17 cellular contexts compared by ENCODE assay signal in the genomic region with DNA sequence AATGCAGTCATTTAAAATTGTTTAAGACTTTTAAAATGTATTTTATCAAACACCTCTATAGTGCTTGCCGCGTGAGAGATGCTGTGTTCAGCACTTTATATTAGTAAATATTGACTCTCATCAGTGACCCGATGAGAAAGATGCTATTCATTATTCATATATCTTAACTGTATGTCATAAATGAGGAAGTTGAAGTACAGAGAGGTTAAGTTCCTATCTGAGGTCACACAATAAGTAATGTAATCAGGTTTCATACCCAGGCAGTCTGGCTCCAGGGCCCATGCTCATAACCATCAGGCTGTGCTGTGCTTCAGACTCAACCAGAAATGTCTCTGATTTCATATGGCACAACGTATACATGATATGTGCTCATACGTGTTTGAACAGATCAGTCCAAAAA.
"Had no signal": no experiment of that assay in that cellular context is flagged by ENCODE, and none has a peak within 500 bp of the region (broad histone marks: within the 10 kb centered on the region; RNA-seq: fewer than 3 reads in every experiment).

No MANE protein-coding gene starts in this region.

- H2AFZ ChIP-seq: parathyroid adenoma had no signal

- H3K27me3 ChIP-seq: neutrophil, tibial artery had no signal

- DNase-seq: activated CD4-positive, CD25-positive, alpha-beta regulatory T cell treated with anti-CD3 and anti-CD28 coated beads, Interleukin-2, amount 50 U/mL, for 72 hours; activated naive CD4-positive, alpha-beta T cell treated with Interleukin-2 at 50 U/mL for 16 hours; activated naive CD8-positive, alpha-beta T cell treated with anti-CD3 and anti-CD28 coated beads, Interleukin-2, amount 50 U/mL, for 24 hours; activated T-cell treated with anti-CD3 and anti-CD28 coated beads for 4 hours; aorta; effector CD8-positive, alpha-beta T cell; foreskin keratinocyte; head of caudate nucleus; kidney glomerular epithelial cell; left ventricle myocardium superior; natural killer cell; tibial artery had no signal

- H3K79me2 ChIP-seq: parathyroid adenoma had no signal

- H3K27ac ChIP-seq: foreskin keratinocyte, neutrophil, parathyroid adenoma, tibial artery had no signal

- H3K9me3 ChIP-seq: neutrophil, tibial artery had no signal

- H3K36me3 ChIP-seq: neutrophil, tibial artery had no signal

- ATAC-seq: activated naive CD8-positive, alpha-beta T cell treated with anti-CD3 and anti-CD28 coated beads, Interleukin-2, amount 50 U/mL, for 24 hours; foreskin keratinocyte; left ventricle myocardium superior; natural killer cell; stimulated activated effector memory CD8-positive, alpha-beta T cell treated with anti-CD3 and anti-CD28 coated beads, Interleukin-12 subunit alpha, Interleukin-12 subunit beta, amount 100 ng/mL, for 72 hours had no signal

- H3K4me1 ChIP-seq: foreskin keratinocyte, parathyroid adenoma, tibial artery had no signal

- H3K9ac ChIP-seq: parathyroid adenoma had no signal

- FAIRE-seq: endothelial cell of umbilical vein, TTC549 had no signal

- H3K4me3 ChIP-seq: tibial artery had no signal
